ENCODE assay signal across 22 cellular contexts in genomic region chr18:79694895-79695213, GRCh38. TPM values are rescaled to one million over a fixed set of nuclear protein-coding genes. Genes with fewer than 3 reads are reported as not detected.
DNase-seq lines count a peak whose midpoint lies in the region; ATAC-seq and TF ChIP-seq lines count a peak whose summit lies in the region.
"Had no signal": no experiment of that assay in that cellular context is flagged by ENCODE, and none has a peak within 500 bp of the region (broad histone marks: within the 10 kb centered on the region; RNA-seq: fewer than 3 reads in every experiment).

No MANE protein-coding gene starts in this region.

- H3K9me3 ChIP-seq in T-helper 17 cell (ENCODE audit: control insufficient read depth, low read length, poor library complexity, severe bottlenecking) (no peaks in the 10 kb centered on the region), osteoblast (ENCODE audit: low read depth, low read length) (no peaks in the 10 kb centered on the region)
- H3K9me3 ChIP-seq: A549, BE2C, Caco-2, Peyer's patch had no signal

- peaks cover 28% of the 10 kb centered on the region for H4K20me1 ChIP-seq in osteoblast (ENCODE audit: insufficient read depth, low read length)

- no peak overlapping the region for H3K27ac ChIP-seq in osteoblast (ENCODE audit: low read depth, low read length)
- H3K27ac ChIP-seq: A549, GM23248, KMS-11, Peyer's patch had no signal

- no peak overlapping the region for H3K4me3 Mint-ChIP-seq in activated T-cell treated with anti-CD3 and anti-CD28 coated beads, Interleukin-2, amount 50 U/mL, for 72 hours
- H3K4me3 Mint-ChIP-seq in T-helper 17 cell: no peak overlapping the region
- H3K4me3 Mint-ChIP-seq: CD4-positive, alpha-beta T cell; H9 had no signal

- H2AFZ ChIP-seq in osteoblast (ENCODE audit: low read length): no peak overlapping the region
- H2AFZ ChIP-seq: GM23248 had no signal

- peaks cover 7% of the 10 kb centered on the region in 2 donors for H3K36me3 Mint-ChIP-seq in activated T-cell treated with anti-CD3 and anti-CD28 coated beads, Interleukin-2, amount 50 U/mL, for 72 hours (ENCODE audit: insufficient read depth in 2 of 2)
- peaks cover 3% of the 10 kb centered on the region for H3K36me3 Mint-ChIP-seq in T-helper 17 cell (ENCODE audit: low read depth)

- H3K9me3 Mint-ChIP-seq in activated T-cell treated with anti-CD3 and anti-CD28 coated beads, Interleukin-2, amount 50 U/mL, for 72 hours: no peaks in the 10 kb centered on the region
- H3K9me3 Mint-ChIP-seq: CD4-positive, alpha-beta T cell; H9 had no signal

- no peak for TF ChIP-seq CTCF in osteoblast (IDR thresholded peaks at IDR 0.05; ENCODE audit: extremely low read depth, low read depth, low read length)

- peaks cover 51% of the 10 kb centered on the region for H3K79me2 ChIP-seq in osteoblast (ENCODE audit: insufficient read depth, low read length)

- H3K27me3 ChIP-seq in osteoblast (ENCODE audit: insufficient read depth, low read length): no peaks in the 10 kb centered on the region
- H3K27me3 ChIP-seq: BE2C, Peyer's patch had no signal

- peaks cover 24% of the 10 kb centered on the region for H3K4me1 Mint-ChIP-seq in activated T-cell treated with anti-CD3 and anti-CD28 coated beads, Interleukin-2, amount 50 U/mL, for 72 hours (ENCODE audit: low read depth)
- H3K4me1 Mint-ChIP-seq in T-helper 17 cell: peaks cover 20% of the 10 kb centered on the region

- peaks cover 18% of the 10 kb centered on the region for H3K36me3 ChIP-seq in osteoblast (ENCODE audit: insufficient read depth, low read length)
- H3K36me3 ChIP-seq: BE2C had no signal

- ATAC-seq in activated T-cell treated with anti-CD3 and anti-CD28 coated beads, Interleukin-2, amount 50 U/mL, for 72 hours (replicated peaks in 1 of 2): no peak
- no peak for ATAC-seq in T-helper 17 cell
- no peak for ATAC-seq in HG02610 (IDR thresholded peaks at IDR 0.05; ENCODE audit: unreplicated experiment)
- ATAC-seq in GM19463 (IDR thresholded peaks at IDR 0.05; ENCODE audit: unreplicated experiment): no peak
- ATAC-seq: A549 had no signal

- H3K4me1 ChIP-seq in osteoblast (ENCODE audit: insufficient read depth, low read length): peaks cover 5% of the 10 kb centered on the region
- H3K4me1 ChIP-seq: A549, BE2C, Caco-2, Peyer's patch had no signal

- no peak overlapping the region for H3K4me3 ChIP-seq in osteoblast (ENCODE audit: insufficient read depth, low read length)
- H3K4me3 ChIP-seq: A549, GM23248, Peyer's patch had no signal

- H3K27ac Mint-ChIP-seq in activated T-cell treated with anti-CD3 and anti-CD28 coated beads, Interleukin-2, amount 50 U/mL, for 72 hours: peak overlapping the region; percentile 54
- peak overlapping the region; percentile 19 for H3K27ac Mint-ChIP-seq in T-helper 17 cell
- H3K27ac Mint-ChIP-seq: CD4-positive, alpha-beta T cell had no signal

- no peaks in the 10 kb centered on the region for H3K27me3 Mint-ChIP-seq in activated T-cell treated with anti-CD3 and anti-CD28 coated beads, Interleukin-2, amount 50 U/mL, for 72 hours (ENCODE audit: low read depth)
- H3K27me3 Mint-ChIP-seq in T-helper 17 cell: no peaks in the 10 kb centered on the region
- H3K27me3 Mint-ChIP-seq: CD4-positive, alpha-beta T cell had no signal

- H3K4me2 ChIP-seq in osteoblast (ENCODE audit: insufficient read depth, low read length): no peak overlapping the region
- H3K4me2 ChIP-seq: A549, KMS-11 had no signal

- no peak for DNase-seq in activated T-cell treated with anti-CD3 and anti-CD28 coated beads, Interleukin-2, amount 50 U/mL, for 72 hours
- DNase-seq in activated T-cell treated with anti-CD3 and anti-CD28 coated beads for 4 hours: no peak
- DNase-seq in T-helper 17 cell: no peak
- peak; percentile 75 for DNase-seq in osteoblast (ENCODE audit: insufficient read length, low spot score, missing footprints)
- no peak for DNase-seq in stimulated activated CD4-positive, alpha-beta T cell treated with anti-CD3 and anti-CD28 coated beads, Interleukin-4, amount 100 ng/mL, for 4 hours
- DNase-seq: BE2C; Caco-2; CD4-positive, alpha-beta T cell; DMS 273 treated with DMSO at 0.1 percent for 48 hours; DMS79 treated with DMSO at 0.1 percent for 48 hours; H9; NCI-H1105; NCI-H146; NCI-H2029 treated with DMSO at 0.1 percent for 48 hours; NCI-H2171; NCI-H524 treated with DMSO at 0.1 percent for 48 hours; Peyer's patch had no signal

RNA-seq across cellular contexts. Expression of gene CTDP1, which starts 15.3 kb away (rescaled TPM):
- total RNA-seq in activated T-cell treated with anti-CD3 and anti-CD28 coated beads, Interleukin-2, amount 50 U/mL, for 72 hours: 100 to 1,000 TPM in 1 of 2 donors, 10 to 100 TPM in 1; 30.1 to 103 TPM
- total RNA-seq in T-helper 17 cell: 10 to 100 TPM; 61.0 to 65.1 TPM
- 25.0 and 26.8 TPM in 2 replicates for total RNA-seq in osteoblast
